ENCODE assay signal across 1 cellular context in genomic region chr2:196341318-196341841, GRCh38.
TF ChIP-seq lines count a peak whose summit lies in the region.

No MANE protein-coding gene starts in this region.

TF ChIP-seq in SK-N-SH treated with all-trans-retinoic acid at 6 μM for 48 hours, 23 proteins besides CTCF, POLR2A, EP300 and RAD21 (continued from another document):
- TF ChIP-seq TSHZ2 (CRISPR knock-in tag; IDR thresholded peaks at IDR 0.05) (no peak), CSDC2 (CRISPR knock-in tag; IDR thresholded peaks at IDR 0.05) (no peak), RARB (CRISPR knock-in tag; IDR thresholded peaks at IDR 0.05) (no peak)
